Comparison of ENCODE assay signal across 21 cellular contexts in genomic region chr11:6931146-6931713, GRCh38. TPM values are rescaled to one million over a fixed set of nuclear protein-coding genes. Genes with fewer than 3 reads are reported as not detected.
DNase-seq lines count a peak whose midpoint lies in the region; ATAC-seq, FAIRE-seq and TF ChIP-seq lines count a peak whose summit lies in the region.
"Had no signal": no experiment of that assay in that cellular context is flagged by ENCODE, and none has a peak within 500 bp of the region (broad histone marks: within the 10 kb centered on the region; RNA-seq: fewer than 3 reads in every experiment).

No MANE protein-coding gene starts in this region.

- intact Hi-C loops in mammary epithelial cell (cut with micrococcal nuclease), result no loop called here
- intact Hi-C loops in MCF 10A (cut with micrococcal nuclease), result no loop called here
- intact Hi-C loops in K562 (cut with micrococcal nuclease), result no loop called here

- ATAC-seq in K562 (no peak), HG03460 (IDR thresholded peaks at IDR 0.05; ENCODE audit: unreplicated experiment) (no peak)

- H3K4me2 ChIP-seq in mammary epithelial cell (ENCODE audit: insufficient read depth, low read depth, low read length), result no peak overlapping the region
- no peak overlapping the region for H3K4me2 ChIP-seq in K562 (ENCODE audit: insufficient read depth, low read length)

- no peak for TF ChIP-seq POLR2A in K562 (conservative IDR thresholded peaks at IDR 0.05)

- H3K27me3 Mint-ChIP-seq in MCF 10A (ENCODE audit: insufficient read depth, unreplicated experiment) (no peaks in the 10 kb centered on the region), mesothelial cell of epicardium (ENCODE audit: low read depth) (no peaks in the 10 kb centered on the region)

- dilution Hi-C loops in mammary epithelial cell (cut with HindIII; ENCODE audit: low sequenced_read_pairs), result no loop called here

- TF ChIP-seq RAD21 in K562 (CRISPR knock-in tag; conservative IDR thresholded peaks at IDR 0.05 in 1 of 2, IDR thresholded peaks at IDR 0.05 in 1 of 2), result no peak

- H3K9me3 ChIP-seq in mammary epithelial cell (replicated peaks; ENCODE audit: insufficient read depth, low read length) (no peaks in the 10 kb centered on the region), K562 (replicated peaks; ENCODE audit: control insufficient read depth, insufficient read depth, low read depth, low read length) (no peaks in the 10 kb centered on the region)

- BruUV-seq in mammary epithelial cell (replicated peaks; lab: Mats Ljungman, UMichigan) (no TSS peak), MCF 10A (replicated peaks; lab: Mats Ljungman, UMichigan) (no TSS peak), K562 (replicated peaks; lab: Mats Ljungman, UMichigan) (no TSS peak)

- CTCF ChIA-PET in mammary epithelial cell (lab: Charles Lee; ENCODE audit: low non-redundant PET), result no interaction called here
- CTCF ChIA-PET in MCF 10A (lab: Yijun Ruan, JAX), result interaction anchor here (0.5 kb wide), 1 partner anchor 15 kb away, joined by 3 read pairs; no protein-coding TSS in a partner anchor
- CTCF ChIA-PET in K562 (lab: Yijun Ruan, JAX; ENCODE audit: low intra/inter-chr PET ratio), result no interaction called here

- H2AFZ ChIP-seq in mammary epithelial cell (ENCODE audit: low read depth, low read length), result no peak overlapping the region
- no peak overlapping the region for H2AFZ ChIP-seq in K562 (ENCODE audit: low read depth, low read length)

- H4K20me1 ChIP-seq in mammary epithelial cell (ENCODE audit: insufficient read depth, low read length) (no peaks in the 10 kb centered on the region), K562 (replicated peaks; ENCODE audit: control insufficient read depth, insufficient read depth, low read length) (no peaks in the 10 kb centered on the region)

- 70% methylated on average over 3 of the region's 3 CpGs for WGBS in mammary epithelial cell (ENCODE audit: low coverage, missing lambda C conversion rate)
- 87% methylated on average over 3 of the region's 3 CpGs for WGBS in K562 (ENCODE audit: insufficient coverage, low coverage, missing lambda C conversion rate)

- H3K27ac ChIP-seq in mammary epithelial cell (ENCODE audit: insufficient read depth, low read depth, low read length) (no peak overlapping the region), K562 (ENCODE audit: extremely low read depth, low read depth, low read length) (no peak overlapping the region)
- H3K27ac ChIP-seq: C4-2B, HL-60 had no signal

- H3K4me3 Mint-ChIP-seq in MCF 10A (ENCODE audit: unreplicated experiment), result no peak overlapping the region
- H3K4me3 Mint-ChIP-seq in mesothelial cell of epicardium, result no peak overlapping the region
- H3K4me3 Mint-ChIP-seq: HFFc6 had no signal

- in situ Hi-C loops in mammary epithelial cell (cut with MboI; ENCODE audit: low sequenced_read_pairs in 2 of 2) (no loop called here), K562 (cut with MboI) (no loop called here), G401 (cut with HindIII; ENCODE audit: low sequenced_read_pairs) (no loop called here)

- H3K79me2 ChIP-seq in mammary epithelial cell (ENCODE audit: insufficient read depth, low read length) (peaks cover 23% of the 10 kb centered on the region), K562 (ENCODE audit: control insufficient read depth, insufficient read depth, low read length) (peaks cover 32% of the 10 kb centered on the region)

- DNase-seq in mammary epithelial cell (peak; percentile 5), MCF 10A (ENCODE audit: unreplicated experiment) (no peak), K562 (ENCODE audit: extremely low read depth in 1 of 4, low spot score in 3 of 4) (no peak), fibroblast of the aortic adventitia (ENCODE audit: low read depth) (peak; percentile 36), kidney tubule cell (ENCODE audit: low spot score) (no peak), G401 (ENCODE audit: low spot score) (no peak), mesothelial cell of epicardium (ENCODE audit: low spot score in 2 of 2, unreplicated experiment in 2 of 2) (no peak)
- DNase-seq: 8988T, COR-L47, DMS153, GOT3, HFFc6, KG1, MM.1S, NCI-H1436, NCI-H2081, NCI-H510A treated with DMSO at 0.1 percent for 48 hours, SIG-M5 had no signal

- no peaks in the 10 kb centered on the region for H3K27me3 ChIP-seq in mammary epithelial cell (ENCODE audit: insufficient read depth, low read length)
- H3K27me3 ChIP-seq in K562 (ENCODE audit: control insufficient read depth in 2 of 2, insufficient read depth in 2 of 2, low read length in 2 of 2), result no peaks in the 10 kb centered on the region

- POLR2A ChIA-PET in MCF 10A (lab: Yijun Ruan, JAX) (no interaction called here), K562 (lab: Yijun Ruan, JAX) (interaction anchor here (1.7 kb wide), 1 partner anchor 7 kb away, joined by 7 read pairs; no protein-coding TSS in a partner anchor)

- H3K9me3 Mint-ChIP-seq in MCF 10A (ENCODE audit: unreplicated experiment) (no peaks in the 10 kb centered on the region), mesothelial cell of epicardium (no peaks in the 10 kb centered on the region)
- H3K9me3 Mint-ChIP-seq: HFFc6 had no signal

- TF ChIP-seq CTCF in mammary epithelial cell (conservative IDR thresholded peaks at IDR 0.05 in 1 of 2, IDR thresholded peaks at IDR 0.05 in 1 of 2; ENCODE audit: extremely low read depth in 1 of 2, insufficient read depth in 1 of 2, low read depth in 1 of 2, low read length in 2 of 2), result no peak
- no peak for TF ChIP-seq CTCF in MCF 10A (IDR thresholded peaks at IDR 0.05; ENCODE audit: unreplicated experiment)
- TF ChIP-seq CTCF in K562 (IDR thresholded peaks at IDR 0.05 in 2 of 3, conservative IDR thresholded peaks at IDR 0.05 in 1 of 3; ENCODE audit: insufficient read depth in 2 of 3, low read depth in 1 of 3, low read length in 3 of 3), result no peak
- no peak for TF ChIP-seq CTCF in fibroblast of the aortic adventitia (IDR thresholded peaks at IDR 0.05; ENCODE audit: insufficient read depth, low read length)
- TF ChIP-seq CTCF in mesothelial cell of epicardium (IDR thresholded peaks at IDR 0.05; ENCODE audit: unreplicated experiment), result no peak

- H3K4me1 Mint-ChIP-seq in MCF 10A (ENCODE audit: insufficient read depth, unreplicated experiment) (peaks cover 14% of the 10 kb centered on the region), mesothelial cell of epicardium (peaks cover 12% of the 10 kb centered on the region)

- H3K4me3 ChIP-seq in mammary epithelial cell (replicated peaks in 1 of 3; ENCODE audit: insufficient read depth in 1 of 3, low read depth in 2 of 3, low read length in 3 of 3) (no peak overlapping the region), K562 (no peak overlapping the region), fibroblast of the aortic adventitia (ENCODE audit: low read depth, low read length) (no peak overlapping the region)

- no peak overlapping the region for H3K27ac Mint-ChIP-seq in MCF 10A (ENCODE audit: low read depth, unreplicated experiment)
- H3K27ac Mint-ChIP-seq in mesothelial cell of epicardium, result no peak overlapping the region
- H3K27ac Mint-ChIP-seq: HFFc6 had no signal

- H3K9ac ChIP-seq in mammary epithelial cell (ENCODE audit: insufficient read depth, low read length) (no peak overlapping the region), K562 (ENCODE audit: insufficient read depth in 1 of 2, low read depth in 2 of 2, low read length in 2 of 2) (no peak overlapping the region)

- H3K4me1 ChIP-seq in mammary epithelial cell (ENCODE audit: insufficient read depth, low read length) (no peaks in the 10 kb centered on the region), K562 (replicated peaks in 1 of 2; ENCODE audit: control insufficient read depth in 2 of 2, insufficient read depth in 2 of 2, low read length in 2 of 2) (peaks cover 0 to 6% of the 10 kb centered on the region in 2 experiments; a peak in 1 of 5 replicates)

- TF ChIP-seq EP300 in K562 (IDR thresholded peaks at IDR 0.05; ENCODE audit: low read length), result no peak

- H3K9me1 ChIP-seq in K562 (ENCODE audit: control insufficient read depth, insufficient read depth, low read length), result no peaks in the 10 kb centered on the region

- H3K36me3 ChIP-seq in mammary epithelial cell (ENCODE audit: insufficient read depth, low read length) (no peaks in the 10 kb centered on the region), K562 (ENCODE audit: control insufficient read depth, insufficient read depth, low read length) (peaks cover 67% of the 10 kb centered on the region)

- peaks cover 36% of the 10 kb centered on the region for H3K36me3 Mint-ChIP-seq in MCF 10A (ENCODE audit: insufficient read depth, unreplicated experiment)
- H3K36me3 Mint-ChIP-seq in mesothelial cell of epicardium, result no peaks in the 10 kb centered on the region

- FAIRE-seq in K562 (lab: Jason Lieb, UNC), result no peak

RNA-seq across cellular contexts. Expression of gene ZNF215, which starts 5.0 kb away (rescaled TPM):
- total RNA-seq in mammary epithelial cell, result 10 to 100 TPM in 1 of 2 donors, 1 to 10 TPM in 1; 8.0 to 10.0 TPM
- polyA plus RNA-seq in mammary epithelial cell, result 3.1 TPM
- 4.7 TPM for polyA minus RNA-seq in mammary epithelial cell
- 9.2 and 11.1 TPM in 2 replicates for total RNA-seq in MCF 10A (2022)
- 29.3 and 51.7 TPM in 2 replicates for total RNA-seq in K562 (2011; cell fraction: chromatin; rRNA removed; ENCODE audit: low replicate concordance)
- 18.2 and 18.9 TPM in 2 replicates for total RNA-seq in K562 (2011; cell fraction: nucleolus; rRNA removed)
- 22.4 and 26.6 TPM in 2 replicates for total RNA-seq in K562 (2011; cell fraction: nucleoplasm; rRNA removed)
- 11.1 and 11.2 TPM in 2 replicates for total RNA-seq in K562 (2014; rRNA removed)
- total RNA-seq in K562 (2014; rRNA removed; fragmentation: Illumina TruSeq; extraction: Trizol), result 16.3 and 18.8 TPM in 2 replicates
- 15.3 and 16.5 TPM in 2 replicates for total RNA-seq in K562 (2015; rRNA removed; fragmentation: Illumina TruSeq; extraction: Trizol)
- total RNA-seq in K562 (2021), result 12.5 and 12.8 TPM in 2 replicates
- 12.0 and 19.1 TPM in 2 replicates for polyA plus RNA-seq in K562 (2011; rRNA removed)
- polyA plus RNA-seq in K562 (2011; cell fraction: cytosol; rRNA removed), result 5.3 and 6.2 TPM in 2 replicates
- polyA plus RNA-seq in K562 (2011; cell fraction: nucleus; rRNA removed), result 25.9 and 30.3 TPM in 2 replicates
- 8.7 and 9.3 TPM in 2 replicates for polyA plus RNA-seq in K562 (2012)
- polyA plus RNA-seq in K562 (2014; fragmentation: Illumina TruSeq; extraction: Trizol), result 13.0 and 14.8 TPM in 2 replicates
- polyA plus RNA-seq in K562 (2014; fragmentation: Nextera tagmentation; extraction: Ambion mirVana), result 10 to 100 TPM; 12.2 to 14.2 TPM
- polyA plus RNA-seq in K562 (2014; rRNA removed), result 13.3 and 14.1 TPM in 2 replicates
- polyA minus RNA-seq in K562 (2011; rRNA and poly(A)+ RNA removed), result 37.4 and 39.3 TPM in 2 replicates
- 4.5 and 8.2 TPM in 2 replicates for polyA minus RNA-seq in K562 (2011; cell fraction: cytosol; rRNA and poly(A)+ RNA removed)
- 38.2 and 48.1 TPM in 2 replicates for polyA minus RNA-seq in K562 (2011; cell fraction: nucleus; rRNA and poly(A)+ RNA removed)
- 1.2 and 3.5 TPM in 2 replicates for total RNA-seq in fibroblast of the aortic adventitia (ENCODE audit: low replicate concordance)
- 10.9 and 13.2 TPM in 2 replicates for total RNA-seq in G401 (2014; rRNA removed; shearing (Covaris generic))
- total RNA-seq in mesothelial cell of epicardium, result 2.8 to 3.9 TPM (median 3.0 TPM) in 3 replicates

RNA-seq across cellular contexts. Expression of gene OR2D3, which starts 10.4 kb away (rescaled TPM):
- total RNA-seq in mammary epithelial cell, result not detected
- polyA plus RNA-seq in mammary epithelial cell, result not detected
- not detected for polyA minus RNA-seq in mammary epithelial cell
- not detected in 2 replicates for total RNA-seq in MCF 10A (2022)
- total RNA-seq in K562 (2011; cell fraction: chromatin; rRNA removed; ENCODE audit: low replicate concordance), result not detected in 2 replicates
- not detected in 2 replicates for total RNA-seq in K562 (2011; cell fraction: nucleolus; rRNA removed)
- total RNA-seq in K562 (2011; cell fraction: nucleoplasm; rRNA removed), result not detected in 2 replicates
- total RNA-seq in K562 (2014; rRNA removed), result not detected in 2 replicates
- total RNA-seq in K562 (2014; rRNA removed; fragmentation: Illumina TruSeq; extraction: Trizol), result not detected in 2 replicates
- total RNA-seq in K562 (2015; rRNA removed; fragmentation: Illumina TruSeq; extraction: Trizol), result not detected in 2 replicates
- total RNA-seq in K562 (2021), result not detected in 2 replicates
- polyA plus RNA-seq in K562 (2011; rRNA removed), result not detected in 2 replicates
- not detected in 2 replicates for polyA plus RNA-seq in K562 (2011; cell fraction: cytosol; rRNA removed)
- polyA plus RNA-seq in K562 (2011; cell fraction: nucleus; rRNA removed), result not detected in 2 replicates
- polyA plus RNA-seq in K562 (2012), result not detected in 2 replicates
- polyA plus RNA-seq in K562 (2014; fragmentation: Illumina TruSeq; extraction: Trizol), result not detected in 2 replicates
- under 1 TPM in 1 of 2 experiments, not detected in 1; 0.42 TPM for polyA plus RNA-seq in K562 (2014; fragmentation: Nextera tagmentation; extraction: Ambion mirVana)
- not detected in 2 replicates for polyA plus RNA-seq in K562 (2014; rRNA removed)
- not detected in 2 replicates for polyA minus RNA-seq in K562 (2011; rRNA and poly(A)+ RNA removed)
- polyA minus RNA-seq in K562 (2011; cell fraction: cytosol; rRNA and poly(A)+ RNA removed), result not detected in 2 replicates
- 0.27 TPM in 1 of 2 replicates, not detected in the other for polyA minus RNA-seq in K562 (2011; cell fraction: nucleus; rRNA and poly(A)+ RNA removed)
- total RNA-seq in fibroblast of the aortic adventitia (ENCODE audit: low replicate concordance), result not detected in 2 replicates
- not detected in 2 replicates for total RNA-seq in G401 (2014; rRNA removed; shearing (Covaris generic))
- not detected in 3 replicates for total RNA-seq in mesothelial cell of epicardium
- total RNA-seq: HFFc6 had no signal

RNA-seq across cellular contexts. Expression of gene OR2D2, which starts 38.9 kb away (rescaled TPM):
- total RNA-seq in mammary epithelial cell (1 to 10 TPM in 1 of 2 donors, under 1 TPM in 1; 0.73 to 1.7 TPM), MCF 10A (2022) (0.37 and 0.56 TPM in 2 replicates), K562 (2014; rRNA removed) (0.57 and 0.73 TPM in 2 replicates), K562 (2014; rRNA removed; fragmentation: Illumina TruSeq; extraction: Trizol) (1.0 and 2.1 TPM in 2 replicates), K562 (2015; rRNA removed; fragmentation: Illumina TruSeq; extraction: Trizol) (0.72 TPM in 2 replicates), K562 (2021) (0.22 and 0.38 TPM in 2 replicates), fibroblast of the aortic adventitia (ENCODE audit: low replicate concordance) (0.09 TPM in 1 of 2 replicates, not detected in the other), mesothelial cell of epicardium (0.40 to 0.85 TPM (median 0.41 TPM) in 3 replicates)
- polyA plus RNA-seq in mammary epithelial cell (not detected), K562 (2011; rRNA removed) (0.20 and 0.57 TPM in 2 replicates), K562 (2014; fragmentation: Illumina TruSeq; extraction: Trizol) (0.10 TPM in 1 of 2 replicates, not detected in the other), K562 (2014; fragmentation: Nextera tagmentation; extraction: Ambion mirVana) (not detected), K562 (2014; rRNA removed) (0.19 TPM in 1 of 2 replicates, not detected in the other)
- polyA minus RNA-seq in mammary epithelial cell, result not detected
- total RNA-seq in K562 (2011; cell fraction: chromatin; rRNA removed; ENCODE audit: low replicate concordance), result 7.5 and 18.5 TPM in 2 replicates
- 5.8 and 10.3 TPM in 2 replicates for total RNA-seq in K562 (2011; cell fraction: nucleolus; rRNA removed)
- 21.5 and 49.9 TPM in 2 replicates for total RNA-seq in K562 (2011; cell fraction: nucleoplasm; rRNA removed)
- polyA plus RNA-seq in K562 (2011; cell fraction: cytosol; rRNA removed), result 0.15 TPM in 1 of 2 replicates, not detected in the other
- 2.1 and 2.6 TPM in 2 replicates for polyA plus RNA-seq in K562 (2011; cell fraction: nucleus; rRNA removed)
- not detected in 2 replicates for polyA plus RNA-seq in K562 (2012)
- polyA minus RNA-seq in K562 (2011; rRNA and poly(A)+ RNA removed), result 7.4 and 7.9 TPM in 2 replicates
- not detected in 2 replicates for polyA minus RNA-seq in K562 (2011; cell fraction: cytosol; rRNA and poly(A)+ RNA removed)
- polyA minus RNA-seq in K562 (2011; cell fraction: nucleus; rRNA and poly(A)+ RNA removed), result 11.3 and 12.7 TPM in 2 replicates
- total RNA-seq in G401 (2014; rRNA removed; shearing (Covaris generic)), result not detected in 2 replicates
- total RNA-seq: HFFc6 had no signal

RNA-seq across cellular contexts. Expression of gene OR10A4, which starts 54.8 kb away (rescaled TPM):
- not detected for total RNA-seq in mammary epithelial cell
- polyA plus RNA-seq in mammary epithelial cell, result not detected
- not detected for polyA minus RNA-seq in mammary epithelial cell
- not detected in 2 replicates for total RNA-seq in MCF 10A (2022)
- total RNA-seq in K562 (2011; cell fraction: chromatin; rRNA removed; ENCODE audit: low replicate concordance), result 0.46 TPM in 1 of 2 replicates, not detected in the other
- total RNA-seq in K562 (2011; cell fraction: nucleolus; rRNA removed), result not detected in 2 replicates
- not detected in 2 replicates for total RNA-seq in K562 (2011; cell fraction: nucleoplasm; rRNA removed)
- not detected in 2 replicates for total RNA-seq in K562 (2014; rRNA removed)
- not detected in 2 replicates for total RNA-seq in K562 (2014; rRNA removed; fragmentation: Illumina TruSeq; extraction: Trizol)
- not detected in 2 replicates for total RNA-seq in K562 (2015; rRNA removed; fragmentation: Illumina TruSeq; extraction: Trizol)
- not detected in 2 replicates for total RNA-seq in K562 (2021)
- not detected in 2 replicates for polyA plus RNA-seq in K562 (2011; rRNA removed)
- polyA plus RNA-seq in K562 (2011; cell fraction: cytosol; rRNA removed), result not detected in 2 replicates
- polyA plus RNA-seq in K562 (2011; cell fraction: nucleus; rRNA removed), result not detected in 2 replicates
- 0.10 TPM in 1 of 2 replicates, not detected in the other for polyA plus RNA-seq in K562 (2012)
- polyA plus RNA-seq in K562 (2014; fragmentation: Illumina TruSeq; extraction: Trizol), result not detected in 2 replicates
- not detected for polyA plus RNA-seq in K562 (2014; fragmentation: Nextera tagmentation; extraction: Ambion mirVana)
- polyA plus RNA-seq in K562 (2014; rRNA removed), result not detected in 2 replicates
- polyA minus RNA-seq in K562 (2011; rRNA and poly(A)+ RNA removed), result not detected in 2 replicates
- not detected in 2 replicates for polyA minus RNA-seq in K562 (2011; cell fraction: cytosol; rRNA and poly(A)+ RNA removed)
- polyA minus RNA-seq in K562 (2011; cell fraction: nucleus; rRNA and poly(A)+ RNA removed), result not detected in 2 replicates
- total RNA-seq in fibroblast of the aortic adventitia (ENCODE audit: low replicate concordance), result not detected in 2 replicates
- not detected in 2 replicates for total RNA-seq in G401 (2014; rRNA removed; shearing (Covaris generic))
- not detected in 3 replicates for total RNA-seq in mesothelial cell of epicardium
- total RNA-seq: HFFc6 had no signal

Comparison
In these comparisons a context has a peak if more than half of its experiments do, and no peak if none do; other contexts are left out.
1. DNase-seq: peak in mammary epithelial cell (single experiment) and fibroblast of the aortic adventitia (single experiment); none in MCF 10A (single experiment), K562 (0 of 4), kidney tubule cell (single experiment), G401 (single experiment) and mesothelial cell of epicardium (0 of 2).